In the genomic region with DNA sequence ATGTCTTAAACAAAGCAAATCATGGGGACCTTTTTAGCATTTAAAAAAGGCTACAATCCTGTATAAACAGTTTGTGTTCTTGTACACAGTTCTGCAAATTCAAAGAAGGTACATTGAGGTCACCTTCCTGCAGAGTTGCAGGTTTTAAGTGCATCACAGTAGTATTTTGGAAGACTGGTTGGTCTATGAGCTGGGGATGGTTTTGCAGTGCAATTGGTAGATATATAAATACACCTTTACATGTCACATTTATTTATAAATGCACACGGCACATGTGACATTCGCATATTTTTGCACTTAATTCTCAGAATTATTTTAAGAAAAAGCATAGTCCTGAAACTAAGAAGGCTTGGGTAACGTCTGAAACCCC, we compare ENCODE assay signal across 1 cellular context.
A peak's percentile ranks its signal among the peaks of the same experiment; 100 is the strongest.
TF ChIP-seq lines count a peak whose summit lies in the region.

No MANE protein-coding gene starts in this region.

TF ChIP-seq in HEK293, 187 proteins besides CTCF, POLR2A, EP300 and RAD21 (continued from another document):
- TF ChIP-seq ZBTB44 (tag by site-specific recombination; IDR thresholded peaks at IDR 0.05) = peak; percentile 53
- 0 out of 2 replicates have a peak, but pooled peaks have one; percentile 35 for TF ChIP-seq GLI2 (tag by site-specific recombination; IDR thresholded peaks at IDR 0.05; ENCODE audit: borderline replicate concordance, low read depth)
